ENCODE assay signal across 28 cellular contexts in the genomic region with DNA sequence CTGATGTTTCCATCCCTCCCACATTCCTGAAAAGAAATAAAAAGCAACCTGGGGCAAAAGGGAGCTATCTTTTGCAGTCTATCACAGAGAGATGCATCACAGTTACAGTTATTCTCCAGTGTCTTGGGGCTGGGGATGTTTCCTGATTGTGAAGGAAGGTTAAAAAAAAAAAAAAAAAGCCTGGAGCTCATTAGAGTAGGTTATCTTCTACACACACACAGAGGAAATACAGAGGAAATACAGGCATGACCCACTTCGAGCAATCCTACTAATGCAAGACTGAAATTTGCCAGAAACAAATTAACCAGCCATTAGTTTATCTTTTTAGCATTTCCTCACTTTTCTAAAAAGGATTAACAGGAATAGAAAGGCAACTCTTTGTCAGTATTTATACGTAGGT.
"Had no signal": no experiment of that assay in that cellular context is flagged by ENCODE, and none has a peak within 500 bp of the region (broad histone marks: within the 10 kb centered on the region; RNA-seq: fewer than 3 reads in every experiment).

No MANE protein-coding gene starts in this region.

- H3K27me3 ChIP-seq: brain microvascular endothelial cell had no signal

- H3K27ac ChIP-seq: brain microvascular endothelial cell, epithelial cell of prostate, esophagus squamous epithelium, gastroesophageal sphincter, heart right ventricle, VCaP had no signal

- H3K4me1 ChIP-seq: esophagus squamous epithelium, gastroesophageal sphincter, heart right ventricle had no signal

- H3K36me3 ChIP-seq: brain microvascular endothelial cell, esophagus squamous epithelium, gastroesophageal sphincter, heart right ventricle had no signal

- H3K9me3 ChIP-seq: esophagus squamous epithelium, gastroesophageal sphincter had no signal

- ATAC-seq: activated T-helper 17 cell treated with anti-CD3 and anti-CD28 coated beads, Interleukin-2, amount 50 U/mL, for 72 hours; gastroesophageal sphincter; heart right ventricle; WTC11 had no signal

- DNase-seq: activated CD4-positive, alpha-beta memory T cell treated with anti-CD3 and anti-CD28 coated beads, Interleukin-2, amount 10 ng/mL, durations not matched to agents 7 days and 5 days; activated CD4-positive, alpha-beta T cell treated with anti-CD3 and anti-CD28 coated beads for 1 hour; activated CD4-positive, alpha-beta T cell treated with anti-CD3 and anti-CD28 coated beads for 4 hours; activated CD4-positive, alpha-beta T cell treated with anti-CD3 and anti-CD28 coated beads, Interleukin-2, amount 10 ng/mL, durations not matched to agents 7 days and 5 days; activated CD4-positive, alpha-beta T cell treated with anti-CD3 and anti-CD28 coated beads, Interleukin-2, amount 50 U/mL, for 4 hours; activated CD8-positive, alpha-beta memory T cell treated with anti-CD3 and anti-CD28 coated beads, Interleukin-2, amount 50 U/mL, for 48 hours; activated effector memory CD4-positive, alpha-beta T cell treated with Interleukin-2 at 50 U/mL for 16 hours; activated gamma-delta T cell treated with Interleukin-2 at 50 U/mL for 16 hours; activated naive CD4-positive, alpha-beta T cell treated with anti-CD3 and anti-CD28 coated beads, Interleukin-2, amount 50 U/mL, for 16 hours; activated naive CD4-positive, alpha-beta T cell treated with Interleukin-2 at 50 U/mL for 16 hours; activated T-cell treated with anti-CD3 and anti-CD28 coated beads for 4 hours; activated T-cell treated with anti-CD3 and anti-CD28 coated beads, Interleukin-2, amount 50 U/mL, for 24 hours; amniotic stem cell; anterior cingulate cortex; brain microvascular endothelial cell; cortex of kidney; dermis blood vessel endothelial cell; effector CD8-positive, alpha-beta T cell; esophagus squamous epithelium; foreskin melanocyte; heart right ventricle; hippocampal formation; T-helper 2 cell had no signal

- H3K4me3 ChIP-seq: esophagus squamous epithelium, gastroesophageal sphincter, heart right ventricle had no signal
